In genomic region chr2:9477914-9478313, GRCh38 we compare ENCODE assay signal across 22 cellular contexts. TPM values are rescaled to one million over a fixed set of nuclear protein-coding genes. Genes with fewer than 3 reads are reported as not detected.
A peak's percentile ranks its signal among the peaks of the same experiment; 100 is the strongest.
DNase-seq lines count a peak whose midpoint lies in the region; ATAC-seq and TF ChIP-seq lines count a peak whose summit lies in the region.
"Had no signal": no experiment of that assay in that cellular context is flagged by ENCODE, and none has a peak within 500 bp of the region (broad histone marks: within the 10 kb centered on the region; RNA-seq: fewer than 3 reads in every experiment).

No MANE protein-coding gene starts in this region.

- H3F3A ChIP-seq in DOHH2 (ENCODE audit: control insufficient read depth, insufficient read depth): peaks cover 27% of the 10 kb centered on the region

- BruUV-seq in Caco-2 (replicated peaks; lab: Mats Ljungman, UMichigan): no TSS peak

- H3K9me3 ChIP-seq in DOHH2 (ENCODE audit: control insufficient read depth, insufficient read depth, low read length) (no peaks in the 10 kb centered on the region), gastrocnemius medialis (no peaks in the 10 kb centered on the region), Caco-2 (no peaks in the 10 kb centered on the region)

- no peaks in the 10 kb centered on the region for H3K27me3 ChIP-seq in DOHH2 (ENCODE audit: control insufficient read depth, low read length)
- no peaks in the 10 kb centered on the region for H3K27me3 ChIP-seq in gastrocnemius medialis
- H3K27me3 ChIP-seq in Caco-2 (replicated peaks; ENCODE audit: control insufficient read depth, insufficient read depth, low read length): no peaks in the 10 kb centered on the region

- CTCF ChIA-PET in T-cell (lab: Charles Lee) (no interaction called here), Caco-2 (lab: Charles Lee) (no interaction called here)

- POLR2A ChIA-PET in T-cell (lab: Charles Lee) (no interaction called here), Caco-2 (lab: Charles Lee) (no interaction called here)

- no peak for DNase-seq in activated T-cell treated with anti-CD3 and anti-CD28 coated beads, Interleukin-2, amount 50 U/mL, for 72 hours
- no peak for DNase-seq in activated T-cell treated with anti-CD3 and anti-CD28 coated beads, Interleukin-2, amount 50 U/mL, for 48 hours
- no peak for DNase-seq in T-cell
- DNase-seq in gastrocnemius medialis: no peak
- no peak for DNase-seq in stimulated activated CD4-positive, alpha-beta T cell treated with anti-CD3 and anti-CD28 coated beads, Interleukin-15, amount 100 ng/mL, for 24 hours
- no peak for DNase-seq in Caco-2
- no peak for DNase-seq in kidney glomerular epithelial cell (lab: John Stamatoyannopoulos, UW)
- DNase-seq: C1 segment of cervical spinal cord, COR-L47, GF-D8, HCEC 1CT, NCI-H1417, NCI-H187, NCI-H226, NCI-H524, NCI-H82, PC-9 had no signal

- H3K4me3 Mint-ChIP-seq in activated T-cell treated with anti-CD3 and anti-CD28 coated beads, Interleukin-2, amount 50 U/mL, for 72 hours: peak overlapping the region in 1 of 2 donors; percentile 51
- no peak overlapping the region for H3K4me3 Mint-ChIP-seq in T-cell
- no peak overlapping the region for H3K4me3 Mint-ChIP-seq in Caco-2 (ENCODE audit: unreplicated experiment)
- H3K4me3 Mint-ChIP-seq: GM23338 had no signal

- H3K27ac ChIP-seq in DOHH2 (ENCODE audit: low read depth, low read length) (no peak overlapping the region), gastrocnemius medialis (peak overlapping the region in 3 of 4 donors; percentile 1 to 92 (median 25))
- H3K27ac ChIP-seq: KMS-11, PC-9, RWPE1 had no signal

- no peaks in the 10 kb centered on the region for H3K9me3 Mint-ChIP-seq in activated T-cell treated with anti-CD3 and anti-CD28 coated beads, Interleukin-2, amount 50 U/mL, for 72 hours
- H3K9me3 Mint-ChIP-seq in T-cell (no peaks in the 10 kb centered on the region), Caco-2 (ENCODE audit: unreplicated experiment) (no peaks in the 10 kb centered on the region)
- H3K9me3 Mint-ChIP-seq: GM23338 had no signal

- H3K36me3 ChIP-seq in DOHH2 (ENCODE audit: control insufficient read depth, low read length) (peaks cover 81% of the 10 kb centered on the region), gastrocnemius medialis (peaks cover 8 to 31% of the 10 kb centered on the region in 2 donors), Caco-2 (ENCODE audit: control insufficient read depth, insufficient read depth, low read length) (peaks cover 2% of the 10 kb centered on the region; the same call in 1 of the 2 replicates)

- H3K4me1 ChIP-seq in DOHH2 (ENCODE audit: control insufficient read depth, low read length): peaks cover 71% of the 10 kb centered on the region
- peaks cover 21 to 46% of the 10 kb centered on the region in 2 donors for H3K4me1 ChIP-seq in gastrocnemius medialis
- no peaks in the 10 kb centered on the region; the same call in 1 of the 2 replicates for H3K4me1 ChIP-seq in Caco-2

- no peaks in the 10 kb centered on the region for H3K9me2 ChIP-seq in DOHH2 (replicated peaks; ENCODE audit: control insufficient read depth, low read length)

- H3K4me3 ChIP-seq in DOHH2 (ENCODE audit: low read length): no peak overlapping the region
- H3K4me3 ChIP-seq in gastrocnemius medialis: no peak overlapping the region
- H3K4me3 ChIP-seq in Caco-2 (ENCODE audit: low read depth, low read length): no peak overlapping the region
- H3K4me3 ChIP-seq: GM23338, PC-9 had no signal

- TF ChIP-seq CTCF in DOHH2 (IDR thresholded peaks at IDR 0.05; ENCODE audit: low read depth, low read length, poor library complexity, severe bottlenecking): no peak
- no peak for TF ChIP-seq CTCF in gastrocnemius medialis (IDR thresholded peaks at IDR 0.05 in 4 of 5, conservative IDR thresholded peaks at IDR 0.05 in 1 of 5)
- no peak for TF ChIP-seq CTCF in Caco-2 (IDR thresholded peaks at IDR 0.05; ENCODE audit: insufficient read depth in 1 of 2, low read depth in 1 of 2, low read length in 1 of 2, severe bottlenecking in 1 of 2, unreplicated experiment in 1 of 2)

- peak overlapping the region; percentile 50 for H3K27ac Mint-ChIP-seq in activated T-cell treated with anti-CD3 and anti-CD28 coated beads, Interleukin-2, amount 50 U/mL, for 72 hours
- H3K27ac Mint-ChIP-seq in T-cell (peak overlapping the region; percentile 57 to 76), Caco-2 (ENCODE audit: unreplicated experiment) (no peak overlapping the region)
- H3K27ac Mint-ChIP-seq: GM23338 had no signal

- peaks cover 45% of the 10 kb centered on the region for H3K4me1 Mint-ChIP-seq in activated T-cell treated with anti-CD3 and anti-CD28 coated beads, Interleukin-2, amount 50 U/mL, for 72 hours (ENCODE audit: low read depth)
- H3K4me1 Mint-ChIP-seq in T-cell: peaks cover 49 to 61% (median 61%) of the 10 kb centered on the region in 3 donors
- H3K4me1 Mint-ChIP-seq in Caco-2 (ENCODE audit: low read depth, unreplicated experiment): no peaks in the 10 kb centered on the region

- H4K20me1 ChIP-seq in DOHH2 (ENCODE audit: control insufficient read depth, insufficient read depth, low read depth, low read length): no peaks in the 10 kb centered on the region

- intact Hi-C loops in gastrocnemius medialis (cut with DNase I; ENCODE audit: low total_unique reads): loop anchor here (5.0 to 10.0 kb wide), 2 partner anchors 149 to 287 kb away; no protein-coding TSS in a partner anchor
- intact Hi-C loops in Caco-2 (cut with micrococcal nuclease; ENCODE audit: unreplicated experiment): no loop called here

- H3K79me2 ChIP-seq in DOHH2 (ENCODE audit: control insufficient read depth, low read length): peaks cover 62% of the 10 kb centered on the region

- H3K27me3 Mint-ChIP-seq in activated T-cell treated with anti-CD3 and anti-CD28 coated beads, Interleukin-2, amount 50 U/mL, for 72 hours (ENCODE audit: low read depth): no peaks in the 10 kb centered on the region
- H3K27me3 Mint-ChIP-seq in T-cell (no peaks in the 10 kb centered on the region), Caco-2 (ENCODE audit: insufficient read depth, unreplicated experiment) (no peaks in the 10 kb centered on the region)

- peaks cover 8 to 17% of the 10 kb centered on the region in 2 donors for H3K36me3 Mint-ChIP-seq in activated T-cell treated with anti-CD3 and anti-CD28 coated beads, Interleukin-2, amount 50 U/mL, for 72 hours (ENCODE audit: insufficient read depth in 2 of 2)
- H3K36me3 Mint-ChIP-seq in T-cell (peaks cover 31% of the 10 kb centered on the region), Caco-2 (ENCODE audit: insufficient read depth, unreplicated experiment) (peaks cover 52% of the 10 kb centered on the region)

- in situ Hi-C loops in gastrocnemius medialis (cut with MboI; ENCODE audit: low sequenced_read_pairs in 4 of 4): no loop called here

- no peak for TF ChIP-seq POLR2A in gastrocnemius medialis (IDR thresholded peaks at IDR 0.05)

- peak overlapping the region; percentile 24; the same call in 1 of the 2 replicates for H3K4me2 ChIP-seq in DOHH2 (ENCODE audit: low read length)
- H3K4me2 ChIP-seq: GM23338, KMS-11, PC-9 had no signal

- no peak for ATAC-seq in activated T-cell treated with anti-CD3 and anti-CD28 coated beads, Interleukin-2, amount 50 U/mL, for 72 hours (replicated peaks in 1 of 2)
- ATAC-seq in T-cell (replicated peaks in 1 of 4) (no peak), gastrocnemius medialis (no peak)
- ATAC-seq: GM23338, HepG2 had no signal

RNA-seq across cellular contexts. Expression of gene IAH1, which starts 3.6 kb away (rescaled TPM):
- 10 to 100 TPM; 70.4 to 75.9 TPM for total RNA-seq in activated T-cell treated with anti-CD3 and anti-CD28 coated beads, Interleukin-2, amount 50 U/mL, for 72 hours
- 10 to 100 TPM; 44.9 to 54.8 (median 51.9) TPM for total RNA-seq in T-cell
- total RNA-seq in gastrocnemius medialis: 10 to 100 TPM; 15.8 to 45.9 (median 38.6) TPM
- 56.5 and 57.8 TPM in 2 replicates for total RNA-seq in Caco-2 (2022)

RNA-seq across cellular contexts. Expression of gene CPSF3, which starts 54.5 kb away (rescaled TPM):
- total RNA-seq in activated T-cell treated with anti-CD3 and anti-CD28 coated beads, Interleukin-2, amount 50 U/mL, for 72 hours: 10 to 100 TPM; 62.3 to 75.0 TPM
- total RNA-seq in T-cell: 10 to 100 TPM; 16.0 to 25.1 (median 21.3) TPM
- total RNA-seq in gastrocnemius medialis: 10 to 100 TPM; 20.9 to 51.8 (median 24.1) TPM
- total RNA-seq in Caco-2 (2022): 80.6 and 95.0 TPM in 2 replicates

RNA-seq across cellular contexts. Expression of gene ITGB1BP1, which starts 54.6 kb away (rescaled TPM):
- 100 to 1,000 TPM in 1 of 2 donors, 10 to 100 TPM in 1; 79.5 to 132 TPM for total RNA-seq in activated T-cell treated with anti-CD3 and anti-CD28 coated beads, Interleukin-2, amount 50 U/mL, for 72 hours
- total RNA-seq in T-cell (10 to 100 TPM; 46.5 to 76.7 (median 69.0) TPM), gastrocnemius medialis (10 to 100 TPM; 21.4 to 28.0 (median 26.4) TPM), Caco-2 (2022) (82.4 and 107 TPM in 2 replicates)
